In genomic region chr1:178267646-178268094, GRCh38 we compare ENCODE assay signal across 14 cellular contexts.
DNase-seq lines count a peak whose midpoint lies in the region; ATAC-seq and TF ChIP-seq lines count a peak whose summit lies in the region.
"Had no signal": no experiment of that assay in that cellular context is flagged by ENCODE, and none has a peak within 500 bp of the region (broad histone marks: within the 10 kb centered on the region; RNA-seq: fewer than 3 reads in every experiment).

No MANE protein-coding gene starts in this region.

- in situ Hi-C loops in astrocyte of the spinal cord (cut with HindIII; ENCODE audit: low sequenced_read_pairs), result no loop called here

- TF ChIP-seq CTCF in left ventricle myocardium inferior (IDR thresholded peaks at IDR 0.05; ENCODE audit: borderline replicate concordance) (no peak), astrocyte of the spinal cord (IDR thresholded peaks at IDR 0.05; ENCODE audit: low read depth, low read length) (no peak)

- DNase-seq in left ventricle myocardium inferior (no peak), Right ventricle myocardium inferior (ENCODE audit: missing footprints) (no peak), astrocyte of the spinal cord (ENCODE audit: low read depth, low spot score) (peak; percentile 39), iPS-NIHi11 (ENCODE audit: low spot score) (peak; percentile 15), retina (no peak), mucosa of gallbladder (ENCODE audit: low spot score) (no peak)
- DNase-seq in stimulated activated CD4-positive, alpha-beta T cell treated with anti-CD3 and anti-CD28 coated beads, Interleukin-4, amount 100 ng/mL, for 4 hours, result no peak
- DNase-seq: activated naive CD4-positive, alpha-beta T cell treated with anti-CD3 and anti-CD28 coated beads, Interleukin-2, amount 10 ng/mL, durations not matched to agents 7 days and 5 days; DND-41; effector CD4-positive, alpha-beta T cell; MV-4-11; NCI-H69; transverse colon had no signal

- no peaks in the 10 kb centered on the region for H3K9me3 ChIP-seq in left ventricle myocardium inferior (replicated peaks)
- H3K9me3 ChIP-seq: transverse colon had no signal

- intact Hi-C loops in left ventricle myocardium inferior (cut with micrococcal nuclease), result no loop called here
- intact Hi-C loops in Right ventricle myocardium inferior (cut with DNase I), result no loop called here

- H3K4me3 ChIP-seq in left ventricle myocardium inferior (no peak overlapping the region), astrocyte of the spinal cord (ENCODE audit: low read depth, low read length) (no peak overlapping the region)
- H3K4me3 ChIP-seq: transverse colon had no signal

- no peak for ATAC-seq in Right ventricle myocardium inferior
- ATAC-seq in GM19395 (IDR thresholded peaks at IDR 0.05; ENCODE audit: unreplicated experiment), result no peak

- H3K27me3 ChIP-seq in left ventricle myocardium inferior (ENCODE audit: low read depth), result no peaks in the 10 kb centered on the region
- H3K27me3 ChIP-seq: transverse colon had no signal

- peaks cover 59% of the 10 kb centered on the region for H3K4me1 ChIP-seq in left ventricle myocardium inferior

- H3K27ac ChIP-seq in left ventricle myocardium inferior (replicated peaks), result peak overlapping the region; percentile 58
- H3K27ac ChIP-seq: transverse colon had no signal

- H3K36me3 ChIP-seq in left ventricle myocardium inferior, result no peaks in the 10 kb centered on the region
- H3K36me3 ChIP-seq: transverse colon had no signal

Comparison
In these comparisons a context has a peak if more than half of its experiments do, and no peak if none do; other contexts are left out.
1. DNase-seq: peak in astrocyte of the spinal cord (single experiment) and iPS-NIHi11 (single experiment); none in left ventricle myocardium inferior (single experiment), Right ventricle myocardium inferior (single experiment), stimulated activated CD4-positive, alpha-beta T cell treated with anti-CD3 and anti-CD28 coated beads, Interleukin-4, amount 100 ng/mL, for 4 hours (0 of 2), retina (single experiment) and mucosa of gallbladder (single experiment).